In genomic region chr22:42699281-42699681, GRCh38 we compare ENCODE assay signal across 15 cellular contexts. TPM values are rescaled to one million over a fixed set of nuclear protein-coding genes. Genes with fewer than 3 reads are reported as not detected.
DNase-seq lines count a peak whose midpoint lies in the region; ATAC-seq and TF ChIP-seq lines count a peak whose summit lies in the region.
"Had no signal": no experiment of that assay in that cellular context is flagged by ENCODE, and none has a peak within 500 bp of the region (broad histone marks: within the 10 kb centered on the region; RNA-seq: fewer than 3 reads in every experiment).

No MANE protein-coding gene starts in this region.

- H3K4me3 ChIP-seq in H7 (ENCODE audit: insufficient read depth, low read depth, low read length): no peak overlapping the region
- H3K4me3 ChIP-seq in esophagus muscularis mucosa: peak overlapping the region in 3 of 4 donors; percentile 2 to 9 (median 2)
- H3K4me3 ChIP-seq in lower lobe of right lung: no peak overlapping the region
- H3K4me3 ChIP-seq: PC-9 had no signal

- CTCF ChIA-PET in activated CD4-positive, alpha-beta memory T cell treated with anti-CD3 and anti-CD28 coated beads for 36 hours (lab: Charles Lee): no interaction called here

- no peaks in the 10 kb centered on the region for H3K36me3 Mint-ChIP-seq in stimulated activated naive B cell treated with anti-CD40 and anti-IgM and Interleukin-4, amounts not matched to agents 10 μg/mL and 1 μg/mL and 100 μg/mL, for 72 hours
- no peaks in the 10 kb centered on the region for H3K36me3 Mint-ChIP-seq in activated CD4-positive, alpha-beta memory T cell treated with anti-CD3 and anti-CD28 coated beads for 36 hours
- no peaks in the 10 kb centered on the region for H3K36me3 Mint-ChIP-seq in activated naive CD4-positive, alpha-beta T cell treated with anti-CD3 and anti-CD28 coated beads, Interleukin-2, amount 50 U/mL, for 72 hours

- ATAC-seq in lower lobe of right lung: no peak
- ATAC-seq in stimulated activated naive B cell treated with anti-CD40 and anti-IgM and Interleukin-4, amounts not matched to agents 10 μg/mL and 1 μg/mL and 100 μg/mL, for 72 hours (replicated peaks): no peak
- ATAC-seq in HG03025 (IDR thresholded peaks at IDR 0.05; ENCODE audit: low FRiP score, unreplicated experiment): no peak
- no peak for ATAC-seq in activated naive CD4-positive, alpha-beta T cell treated with anti-CD3 and anti-CD28 coated beads, Interleukin-2, amount 50 U/mL, for 72 hours

- H3K27ac ChIP-seq in esophagus muscularis mucosa (replicated peaks in 1 of 4) (peak overlapping the region; percentile 86 to 96 (median 94)), lower lobe of right lung (peak overlapping the region; percentile 46)
- H3K27ac ChIP-seq: epithelial cell of prostate, PC-9 had no signal

- H3K9me3 Mint-ChIP-seq in stimulated activated naive B cell treated with anti-CD40 and anti-IgM and Interleukin-4, amounts not matched to agents 10 μg/mL and 1 μg/mL and 100 μg/mL, for 72 hours: no peaks in the 10 kb centered on the region
- H3K9me3 Mint-ChIP-seq in activated CD4-positive, alpha-beta memory T cell treated with anti-CD3 and anti-CD28 coated beads for 36 hours: no peaks in the 10 kb centered on the region
- H3K9me3 Mint-ChIP-seq in activated naive CD4-positive, alpha-beta T cell treated with anti-CD3 and anti-CD28 coated beads, Interleukin-2, amount 50 U/mL, for 72 hours: no peaks in the 10 kb centered on the region
- H3K9me3 Mint-ChIP-seq: T-helper 1 cell treated with Interleukin-12 subunit alpha and Interleukin-12 subunit beta and Interleukin-4 antibody, amounts not matched to agents 30 μg/mL and 1 μg/mL, for 36 hours had no signal

- peak overlapping the region; percentile 6 for H3K27ac Mint-ChIP-seq in stimulated activated naive B cell treated with anti-CD40 and anti-IgM and Interleukin-4, amounts not matched to agents 10 μg/mL and 1 μg/mL and 100 μg/mL, for 72 hours
- H3K27ac Mint-ChIP-seq in activated CD4-positive, alpha-beta memory T cell treated with anti-CD3 and anti-CD28 coated beads for 36 hours: no peak overlapping the region
- no peak overlapping the region for H3K27ac Mint-ChIP-seq in activated naive CD4-positive, alpha-beta T cell treated with anti-CD3 and anti-CD28 coated beads, Interleukin-2, amount 50 U/mL, for 72 hours
- H3K27ac Mint-ChIP-seq: T-helper 1 cell treated with Interleukin-12 subunit alpha and Interleukin-12 subunit beta and Interleukin-4 antibody, amounts not matched to agents 30 μg/mL and 1 μg/mL, for 36 hours had no signal

- H3K9me3 ChIP-seq in esophagus muscularis mucosa (no peaks in the 10 kb centered on the region), lower lobe of right lung (no peaks in the 10 kb centered on the region)

- H3K27me3 Mint-ChIP-seq in stimulated activated naive B cell treated with anti-CD40 and anti-IgM and Interleukin-4, amounts not matched to agents 10 μg/mL and 1 μg/mL and 100 μg/mL, for 72 hours: peaks cover 0 to 10% of the 10 kb centered on the region in 2 donors
- no peaks in the 10 kb centered on the region for H3K27me3 Mint-ChIP-seq in activated CD4-positive, alpha-beta memory T cell treated with anti-CD3 and anti-CD28 coated beads for 36 hours

- 78% methylated on average over 9 of the region's 11 CpGs for WGBS in esophagus muscularis mucosa

- H3K36me3 ChIP-seq in H7 (replicated peaks; ENCODE audit: control insufficient read depth, insufficient read depth, low read length): no peaks in the 10 kb centered on the region
- peaks cover 8 to 13% (median 12%) of the 10 kb centered on the region in 4 donors for H3K36me3 ChIP-seq in esophagus muscularis mucosa
- H3K36me3 ChIP-seq in lower lobe of right lung: peaks cover 9% of the 10 kb centered on the region

- H3K4me1 Mint-ChIP-seq in stimulated activated naive B cell treated with anti-CD40 and anti-IgM and Interleukin-4, amounts not matched to agents 10 μg/mL and 1 μg/mL and 100 μg/mL, for 72 hours: peaks cover 16 to 19% of the 10 kb centered on the region in 2 donors
- H3K4me1 Mint-ChIP-seq in activated CD4-positive, alpha-beta memory T cell treated with anti-CD3 and anti-CD28 coated beads for 36 hours (ENCODE audit: low read depth): no peaks in the 10 kb centered on the region

- TF ChIP-seq POLR2A in esophagus muscularis mucosa (IDR thresholded peaks at IDR 0.05; ENCODE audit: low read depth): no peak

- POLR2A ChIA-PET in activated CD4-positive, alpha-beta memory T cell treated with anti-CD3 and anti-CD28 coated beads for 36 hours (lab: Charles Lee): no interaction called here

- H3K4me3 Mint-ChIP-seq in stimulated activated naive B cell treated with anti-CD40 and anti-IgM and Interleukin-4, amounts not matched to agents 10 μg/mL and 1 μg/mL and 100 μg/mL, for 72 hours: no peak overlapping the region
- H3K4me3 Mint-ChIP-seq in activated CD4-positive, alpha-beta memory T cell treated with anti-CD3 and anti-CD28 coated beads for 36 hours: no peak overlapping the region
- H3K4me3 Mint-ChIP-seq: T-helper 1 cell treated with Interleukin-12 subunit alpha and Interleukin-12 subunit beta and Interleukin-4 antibody, amounts not matched to agents 30 μg/mL and 1 μg/mL, for 36 hours had no signal

- intact Hi-C loops in esophagus muscularis mucosa (cut with DNase I) (no loop called here), lower lobe of right lung (cut with DNase I) (no loop called here)
- intact Hi-C loops in activated CD4-positive, alpha-beta memory T cell treated with anti-CD3 and anti-CD28 coated beads for 36 hours (cut with micrococcal nuclease): no loop called here

- H3K27me3 ChIP-seq in H7 (ENCODE audit: control insufficient read depth, insufficient read depth, low read length) (no peaks in the 10 kb centered on the region), esophagus muscularis mucosa (no peaks in the 10 kb centered on the region), lower lobe of right lung (ENCODE audit: low read depth) (no peaks in the 10 kb centered on the region)

- DNase-seq in H7 (peak; percentile 54), esophagus muscularis mucosa (ENCODE audit: extremely low spot score) (no peak), lower lobe of right lung (no peak), C1 segment of cervical spinal cord (lab: John Stamatoyannopoulos, UW) (no peak)
- DNase-seq in stimulated activated naive B cell treated with anti-CD40 and anti-IgM and Interleukin-4, amounts not matched to agents 10 μg/mL and 1 μg/mL and 100 μg/mL, for 72 hours: no peak
- DNase-seq in activated CD4-positive, alpha-beta memory T cell treated with anti-CD3 and anti-CD28 coated beads for 36 hours: no peak
- no peak for DNase-seq in activated naive CD4-positive, alpha-beta T cell treated with anti-CD3 and anti-CD28 coated beads, Interleukin-2, amount 50 U/mL, for 72 hours (ENCODE audit: low spot score in 2 of 2)
- DNase-seq: activated CD4-positive, alpha-beta T cell treated with anti-CD3 and anti-CD28 coated beads, Interleukin-2, amount 50 U/mL, for 48 hours; activated effector memory CD4-positive, alpha-beta T cell treated with anti-CD3 and anti-CD28 coated beads, Interleukin-2, amount 50 U/mL, for 16 hours; Calu3; NCI-H446; PC-9 had no signal

- H3K4me1 ChIP-seq in esophagus muscularis mucosa (peaks cover 83 to 100% (median 97%) of the 10 kb centered on the region in 4 donors), lower lobe of right lung (peaks cover 19% of the 10 kb centered on the region)

- no peak for TF ChIP-seq CTCF in esophagus muscularis mucosa (IDR thresholded peaks at IDR 0.05)
- TF ChIP-seq CTCF in lower lobe of right lung (IDR thresholded peaks at IDR 0.05): no peak

- no peak for TF ChIP-seq EP300 in esophagus muscularis mucosa (IDR thresholded peaks at IDR 0.05)

RNA-seq across cellular contexts. Expression of gene A4GALT, which starts 21.4 kb away (rescaled TPM):
- total RNA-seq in H7 (2014; rRNA removed; shearing (Covaris generic)): 7.6 and 9.6 TPM in 2 replicates
- 10 to 100 TPM; 77.7 to 81.8 (median 79.1) TPM for total RNA-seq in esophagus muscularis mucosa
- 19.4 TPM for total RNA-seq in lower lobe of right lung
- total RNA-seq in activated CD4-positive, alpha-beta memory T cell treated with anti-CD3 and anti-CD28 coated beads for 36 hours: not detected
- total RNA-seq in activated naive CD4-positive, alpha-beta T cell treated with anti-CD3 and anti-CD28 coated beads, Interleukin-2, amount 50 U/mL, for 72 hours: under 1 TPM in 1 of 2 donors, not detected in 1; 0.16 TPM

RNA-seq across cellular contexts. Expression of gene CYB5R3, which starts 50.1 kb away (rescaled TPM):
- total RNA-seq in H7 (2014; rRNA removed; shearing (Covaris generic)): 75.6 and 86.8 TPM in 2 replicates
- total RNA-seq in esophagus muscularis mucosa: 100 to 1,000 TPM; 154 to 287 (median 221) TPM
- total RNA-seq in lower lobe of right lung: 219 TPM
- 10 to 100 TPM; 73.7 to 77.6 TPM for total RNA-seq in activated CD4-positive, alpha-beta memory T cell treated with anti-CD3 and anti-CD28 coated beads for 36 hours
- total RNA-seq in activated naive CD4-positive, alpha-beta T cell treated with anti-CD3 and anti-CD28 coated beads, Interleukin-2, amount 50 U/mL, for 72 hours: 10 to 100 TPM; 49.7 to 84.6 TPM

RNA-seq across cellular contexts. Expression of gene ATP5MGL, which starts 58.9 kb away (rescaled TPM):
- total RNA-seq in H7 (2014; rRNA removed; shearing (Covaris generic)): 0.42 TPM in 1 of 2 replicates, not detected in the other
- total RNA-seq in esophagus muscularis mucosa (not detected), lower lobe of right lung (1.0 TPM)
- total RNA-seq in activated CD4-positive, alpha-beta memory T cell treated with anti-CD3 and anti-CD28 coated beads for 36 hours: under 1 TPM; 0.38 to 0.51 TPM
- total RNA-seq in activated naive CD4-positive, alpha-beta T cell treated with anti-CD3 and anti-CD28 coated beads, Interleukin-2, amount 50 U/mL, for 72 hours: 1 to 10 TPM in 1 of 2 donors, under 1 TPM in 1; 0.89 to 1.4 TPM

Comparison
In these comparisons a context has a peak if more than half of its experiments do, and no peak if none do; other contexts are left out.
1. H3K4me3 ChIP-seq: peak in esophagus muscularis mucosa (3 of 4); none in H7 (single experiment) and lower lobe of right lung (single experiment).